19 cellular contexts compared by ENCODE assay signal in genomic region chr12:30825341-30825740, GRCh38.
"Had no signal": no experiment of that assay in that cellular context is flagged by ENCODE, and none has a peak within 500 bp of the region (broad histone marks: within the 10 kb centered on the region; RNA-seq: fewer than 3 reads in every experiment).

No MANE protein-coding gene starts in this region.

- H3K9me3 ChIP-seq: esophagus squamous epithelium, gastrocnemius medialis, heart right ventricle, left lung, lower lobe of right lung, mucosa of descending colon had no signal

- H3K4me1 ChIP-seq: gastrocnemius medialis had no signal

- H3K36me3 ChIP-seq: esophagus squamous epithelium, gastrocnemius medialis, heart right ventricle, left lung, lower lobe of right lung had no signal

- DNase-seq: cerebellar nuclear complex; dermis blood vessel endothelial cell; dorsolateral prefrontal cortex; effector CD8-positive, alpha-beta T cell; effector memory CD8-positive, alpha-beta T cell; esophagus squamous epithelium; foreskin fibroblast; gastrocnemius medialis; glutamatergic neuron; heart right ventricle; hippocampal formation; kidney glomerular epithelial cell; left colon; left lung; left ventricle myocardium superior; lower lobe of right lung; mesenchymal stem cell; mucosa of descending colon had no signal

- H3K27ac ChIP-seq: coronary artery, dorsolateral prefrontal cortex, esophagus squamous epithelium, gastrocnemius medialis, heart right ventricle, left lung, lower lobe of right lung had no signal

- H3K4me3 ChIP-seq: coronary artery, dorsolateral prefrontal cortex, esophagus squamous epithelium, gastrocnemius medialis, heart right ventricle, left lung, lower lobe of right lung, mucosa of descending colon had no signal

- H3K27me3 ChIP-seq: gastrocnemius medialis had no signal

- ATAC-seq: effector memory CD8-positive, alpha-beta T cell; gastrocnemius medialis; heart right ventricle; left colon; left lung; left ventricle myocardium superior; lower lobe of right lung; mucosa of descending colon had no signal
